Comparison of ENCODE assay signal across 8 cellular contexts in genomic region chr12:92065018-92065499, GRCh38.
A peak's percentile ranks its signal among the peaks of the same experiment; 100 is the strongest.
DNase-seq lines count a peak whose midpoint lies in the region; ATAC-seq and TF ChIP-seq lines count a peak whose summit lies in the region.

No MANE protein-coding gene starts in this region.

- H3K9me3 Mint-ChIP-seq in brain (peaks cover 0 to 4% (median 2%) of the 10 kb centered on the region in 5 experiments), endothelial cell (ENCODE audit: unreplicated experiment) (no peaks in the 10 kb centered on the region)

- ATAC-seq in GM18511 (IDR thresholded peaks at IDR 0.05; ENCODE audit: unreplicated experiment) (peak; percentile 69), HG02588 (IDR thresholded peaks at IDR 0.05; ENCODE audit: unreplicated experiment) (peak; percentile 72), omental fat pad (ENCODE audit: low FRiP score) (peak; percentile 27)

- DNase-seq in NCI-H2171 treated with DMSO at 0.1 percent for 48 hours (lab: John Stamatoyannopoulos, UW) = peak; percentile 94
- DNase-seq in omental fat pad (ENCODE audit: low spot score) = no peak
- DNase-seq in cerebellar nuclear complex (lab: John Stamatoyannopoulos, UW) = no peak
- DNase-seq in SK-N-DZ (ENCODE audit: low spot score) = no peak
- DNase-seq in endothelial cell (ENCODE audit: low spot score) = no peak

- H3K4me3 Mint-ChIP-seq in brain (peak overlapping the region in 3 of 5 experiments; percentile 28 to 52 (median 41)), endothelial cell (ENCODE audit: unreplicated experiment) (no peak overlapping the region)

- H3K27ac Mint-ChIP-seq in brain (peak overlapping the region in 3 of 5 experiments; percentile 35 to 86 (median 58)), endothelial cell (ENCODE audit: unreplicated experiment) (no peak overlapping the region)

- H3K27me3 Mint-ChIP-seq in brain = no peaks in the 10 kb centered on the region
- no peaks in the 10 kb centered on the region for H3K27me3 Mint-ChIP-seq in endothelial cell (ENCODE audit: unreplicated experiment)

- H3K36me3 Mint-ChIP-seq in brain (no peaks in the 10 kb centered on the region), endothelial cell (ENCODE audit: low read depth, unreplicated experiment) (no peaks in the 10 kb centered on the region)

- H3K4me1 Mint-ChIP-seq in brain (peaks cover 56% of the 10 kb centered on the region), endothelial cell (ENCODE audit: unreplicated experiment) (no peaks in the 10 kb centered on the region)

- no peak for TF ChIP-seq CTCF in brain (conservative IDR thresholded peaks at IDR 0.05)
- no peak for TF ChIP-seq CTCF in omental fat pad (IDR thresholded peaks at IDR 0.05)
- no peak for TF ChIP-seq CTCF in endothelial cell (IDR thresholded peaks at IDR 0.05; ENCODE audit: unreplicated experiment)
